Comparison of ENCODE assay signal across 8 cellular contexts in the genomic region with DNA sequence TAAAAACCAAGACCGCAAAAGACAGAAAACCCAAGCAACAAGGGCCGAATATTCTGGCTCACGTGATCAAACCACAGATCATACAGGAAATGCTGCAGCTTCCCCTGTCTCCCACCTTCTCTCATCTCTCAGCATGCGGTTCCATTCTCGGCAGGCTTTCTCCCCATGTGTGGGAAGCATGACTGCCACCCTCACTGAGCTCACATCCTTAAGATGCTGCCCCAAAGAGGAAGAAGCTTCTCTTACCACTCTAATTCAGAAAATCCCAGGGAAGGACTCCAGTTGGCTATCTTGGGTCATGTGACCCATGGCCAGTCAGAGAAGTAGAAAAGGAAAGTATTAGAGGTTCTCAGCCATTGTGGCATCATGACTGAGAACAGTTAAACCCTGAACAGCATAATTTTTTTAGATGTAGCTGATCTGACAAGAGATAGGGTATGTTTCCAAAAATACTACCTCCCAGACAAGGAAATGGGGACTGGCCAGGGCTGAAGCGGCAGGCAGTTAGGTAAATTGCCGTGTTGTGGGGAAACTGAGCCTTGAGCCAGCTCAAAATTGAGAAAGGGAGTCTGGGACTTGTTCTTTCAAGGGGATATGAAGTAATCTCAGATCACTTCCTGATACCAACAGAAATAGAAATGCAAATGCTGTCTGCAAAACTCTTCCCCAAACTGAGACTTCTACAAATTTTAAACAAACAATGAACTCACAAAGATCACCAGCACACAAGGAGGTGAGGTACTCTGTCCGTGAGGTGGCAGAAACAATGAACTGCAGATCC. TPM values are rescaled to one million over a fixed set of nuclear protein-coding genes. Genes with fewer than 3 reads are reported as not detected.
DNase-seq lines count a peak whose midpoint lies in the region; ATAC-seq and TF ChIP-seq lines count a peak whose summit lies in the region.

No MANE protein-coding gene starts in this region.

- peak; percentile 19 for TF ChIP-seq POLR2A in GM19193 (IDR thresholded peaks at IDR 0.05; ENCODE audit: extremely low read depth, insufficient read depth, insufficient read length)

- H3K27me3 Mint-ChIP-seq in T-cell (no peaks in the 10 kb centered on the region), endothelial cell (ENCODE audit: unreplicated experiment) (no peaks in the 10 kb centered on the region)
- H3K27me3 Mint-ChIP-seq in activated naive CD8-positive, alpha-beta T cell treated with anti-CD3 and anti-CD28 coated beads, Interleukin-2, amount 50 U/mL, for 24 hours, result no peaks in the 10 kb centered on the region

- H3K36me3 Mint-ChIP-seq in T-cell (no peaks in the 10 kb centered on the region), endothelial cell (ENCODE audit: low read depth, unreplicated experiment) (no peaks in the 10 kb centered on the region)
- H3K36me3 Mint-ChIP-seq in activated naive CD8-positive, alpha-beta T cell treated with anti-CD3 and anti-CD28 coated beads, Interleukin-2, amount 50 U/mL, for 24 hours (ENCODE audit: low read depth), result peaks cover 4% of the 10 kb centered on the region

- peak; percentile 38 to 76 (median 64) for DNase-seq in T-cell
- peak; percentile 62 for DNase-seq in activated naive CD8-positive, alpha-beta T cell treated with anti-CD3 and anti-CD28 coated beads, Interleukin-2, amount 50 U/mL, for 24 hours
- peak; percentile 80 for DNase-seq in stimulated activated CD4-positive, alpha-beta T cell treated with anti-CD3 and anti-CD28 coated beads, Interleukin-4, amount 100 ng/mL, for 24 hours
- DNase-seq in DMS79 treated with DMSO at 0.1 percent for 48 hours (lab: John Stamatoyannopoulos, UW), result no peak
- DNase-seq in endothelial cell (ENCODE audit: low spot score), result no peak
- no peak for DNase-seq in NCI-H187 treated with DMSO at 0.1 percent for 48 hours (lab: John Stamatoyannopoulos, UW)

- no peak for TF ChIP-seq CTCF in endothelial cell (IDR thresholded peaks at IDR 0.05; ENCODE audit: unreplicated experiment)

- H3K9me3 Mint-ChIP-seq in T-cell (peaks cover 0 to 8% (median 2%) of the 10 kb centered on the region in 3 donors), endothelial cell (ENCODE audit: unreplicated experiment) (no peaks in the 10 kb centered on the region)
- peaks cover 6% of the 10 kb centered on the region for H3K9me3 Mint-ChIP-seq in activated naive CD8-positive, alpha-beta T cell treated with anti-CD3 and anti-CD28 coated beads, Interleukin-2, amount 50 U/mL, for 24 hours

- POLR2A ChIA-PET in T-cell (lab: Charles Lee), result interaction anchor here (0.7 to 1.0 kb wide), 4 partner anchors 13 to 41 kb away, joined by 3 to 5 read pairs (median 4); no protein-coding TSS in a partner anchor

- peak overlapping the region; percentile 88 to 89 for H3K27ac Mint-ChIP-seq in T-cell
- H3K27ac Mint-ChIP-seq in activated naive CD8-positive, alpha-beta T cell treated with anti-CD3 and anti-CD28 coated beads, Interleukin-2, amount 50 U/mL, for 24 hours, result peak overlapping the region; percentile 87
- H3K27ac Mint-ChIP-seq in endothelial cell (ENCODE audit: unreplicated experiment), result no peak overlapping the region

- ATAC-seq in T-cell (replicated peaks in 1 of 4) (peak; percentile 93 to 96 (median 96)), GM18867 (IDR thresholded peaks at IDR 0.05; ENCODE audit: unreplicated experiment) (no peak)
- peak; percentile 95 for ATAC-seq in activated naive CD8-positive, alpha-beta T cell treated with anti-CD3 and anti-CD28 coated beads, Interleukin-2, amount 50 U/mL, for 24 hours

- CTCF ChIA-PET in T-cell (lab: Charles Lee), result interaction anchor here in 1 of 2 donors (0.6 to 1.4 kb wide), 6 partner anchors 14 to 427 kb away, joined by 3 to 8 read pairs (median 3); no protein-coding TSS in a partner anchor

- H3K4me1 Mint-ChIP-seq in T-cell, result peaks cover 25 to 32% (median 32%) of the 10 kb centered on the region in 3 donors
- peaks cover 24% of the 10 kb centered on the region for H3K4me1 Mint-ChIP-seq in activated naive CD8-positive, alpha-beta T cell treated with anti-CD3 and anti-CD28 coated beads, Interleukin-2, amount 50 U/mL, for 24 hours
- H3K4me1 Mint-ChIP-seq in endothelial cell (ENCODE audit: unreplicated experiment), result no peaks in the 10 kb centered on the region

- H3K4me3 Mint-ChIP-seq in T-cell (peak overlapping the region; percentile 17 to 68 (median 57)), endothelial cell (ENCODE audit: unreplicated experiment) (no peak overlapping the region)
- H3K4me3 Mint-ChIP-seq in activated naive CD8-positive, alpha-beta T cell treated with anti-CD3 and anti-CD28 coated beads, Interleukin-2, amount 50 U/mL, for 24 hours, result peak overlapping the region; percentile 74

RNA-seq across cellular contexts. Expression of a gene that starts 37.1 kb away (rescaled TPM):
- under 1 TPM in 4 of 5 donors, not detected in 1; 0.10 to 0.38 (median 0.21) TPM for total RNA-seq in T-cell
- total RNA-seq in endothelial cell (ENCODE audit: unreplicated experiment), result 2.6 TPM

RNA-seq across cellular contexts. Expression of a gene that starts 53.7 kb away (rescaled TPM):
- total RNA-seq in T-cell, result 100 to 1,000 TPM in 4 of 5 donors, 10 to 100 TPM in 1; 92.8 to 119 (median 104) TPM
- total RNA-seq in endothelial cell (ENCODE audit: unreplicated experiment), result 528 TPM

Comparison
In these comparisons a context has a peak if more than half of its experiments do, and no peak if none do; other contexts are left out.
1. DNase-seq: peak in T-cell (34 of 34), activated naive CD8-positive, alpha-beta T cell treated with anti-CD3 and anti-CD28 coated beads, Interleukin-2, amount 50 U/mL, for 24 hours (single experiment) and stimulated activated CD4-positive, alpha-beta T cell treated with anti-CD3 and anti-CD28 coated beads, Interleukin-4, amount 100 ng/mL, for 24 hours (single experiment); none in DMS79 treated with DMSO at 0.1 percent for 48 hours (single experiment), endothelial cell (single experiment) and NCI-H187 treated with DMSO at 0.1 percent for 48 hours (single experiment).